In genomic region chr7:108294595-108294994, GRCh38 we compare ENCODE assay signal across 12 cellular contexts.
DNase-seq lines count a peak whose midpoint lies in the region; ATAC-seq and TF ChIP-seq lines count a peak whose summit lies in the region.
"Had no signal": no experiment of that assay in that cellular context is flagged by ENCODE, and none has a peak within 500 bp of the region (broad histone marks: within the 10 kb centered on the region; RNA-seq: fewer than 3 reads in every experiment).

No MANE protein-coding gene starts in this region.

- TF ChIP-seq EP300 in suprapubic skin (IDR thresholded peaks at IDR 0.05): no peak

- intact Hi-C loops in left cardiac atrium (cut with DNase I): no loop called here
- intact Hi-C loops in Right ventricle myocardium superior (cut with DNase I): no loop called here

- H3K4me3 ChIP-seq in suprapubic skin: no peak overlapping the region

- no peaks in the 10 kb centered on the region for H3K9me3 Mint-ChIP-seq in stimulated activated memory B cell treated with anti-CD40 and anti-IgM and Interleukin-4, amounts not matched to agents 10 μg/mL and 1 μg/mL and 100 μg/mL, for 72 hours
- H3K9me3 Mint-ChIP-seq: activated T-helper 17 cell treated with anti-CD3 and anti-CD28 coated beads, Interleukin-2, amount 50 U/mL, for 72 hours had no signal

- TF ChIP-seq POLR2A in suprapubic skin (IDR thresholded peaks at IDR 0.05): no peak

- no peaks in the 10 kb centered on the region for H3K27me3 ChIP-seq in suprapubic skin

- H3K36me3 Mint-ChIP-seq in stimulated activated memory B cell treated with anti-CD40 and anti-IgM and Interleukin-4, amounts not matched to agents 10 μg/mL and 1 μg/mL and 100 μg/mL, for 72 hours: no peaks in the 10 kb centered on the region

- TF ChIP-seq CTCF in suprapubic skin (IDR thresholded peaks at IDR 0.05): no peak

- peak; percentile 28 for DNase-seq in left cardiac atrium
- no peak for DNase-seq in Right ventricle myocardium superior
- DNase-seq in NCI-H1105 (lab: John Stamatoyannopoulos, UW): peak; percentile 16
- DNase-seq in cerebellar cortex (ENCODE audit: low spot score): no peak
- no peak for DNase-seq in suprapubic skin (ENCODE audit: low spot score in 2 of 2)
- DNase-seq in islet precursor cell: no peak
- DNase-seq: NCI-H2171; stimulated activated CD4-positive, alpha-beta T cell treated with anti-CD3 and anti-CD28 coated beads, Interleukin-15, amount 100 ng/mL, for 24 hours had no signal

- H3K4me1 ChIP-seq in suprapubic skin: no peaks in the 10 kb centered on the region

- no peaks in the 10 kb centered on the region for H3K27me3 Mint-ChIP-seq in stimulated activated memory B cell treated with anti-CD40 and anti-IgM and Interleukin-4, amounts not matched to agents 10 μg/mL and 1 μg/mL and 100 μg/mL, for 72 hours

- no peak for ATAC-seq in left cardiac atrium
- no peak for ATAC-seq in Right ventricle myocardium superior (ENCODE audit: poor library complexity)
- ATAC-seq in HG02870 (IDR thresholded peaks at IDR 0.05; ENCODE audit: unreplicated experiment): peak; percentile 91
- ATAC-seq in stimulated activated memory B cell treated with anti-CD40 and anti-IgM and Interleukin-4, amounts not matched to agents 10 μg/mL and 1 μg/mL and 100 μg/mL, for 72 hours: peak; percentile 93
- ATAC-seq: activated T-helper 17 cell treated with anti-CD3 and anti-CD28 coated beads, Interleukin-2, amount 50 U/mL, for 72 hours had no signal

- no peak overlapping the region for H3K4me3 Mint-ChIP-seq in stimulated activated memory B cell treated with anti-CD40 and anti-IgM and Interleukin-4, amounts not matched to agents 10 μg/mL and 1 μg/mL and 100 μg/mL, for 72 hours
- H3K4me3 Mint-ChIP-seq: activated T-helper 17 cell treated with anti-CD3 and anti-CD28 coated beads, Interleukin-2, amount 50 U/mL, for 72 hours had no signal

- WGBS in suprapubic skin: 42% methylated on average over 4 of the region's 4 CpGs

- H3K27ac Mint-ChIP-seq in stimulated activated memory B cell treated with anti-CD40 and anti-IgM and Interleukin-4, amounts not matched to agents 10 μg/mL and 1 μg/mL and 100 μg/mL, for 72 hours: peak overlapping the region; percentile 5
- H3K27ac Mint-ChIP-seq: activated T-helper 17 cell treated with anti-CD3 and anti-CD28 coated beads, Interleukin-2, amount 50 U/mL, for 72 hours had no signal

- H3K4me1 Mint-ChIP-seq in stimulated activated memory B cell treated with anti-CD40 and anti-IgM and Interleukin-4, amounts not matched to agents 10 μg/mL and 1 μg/mL and 100 μg/mL, for 72 hours: peaks cover 10% of the 10 kb centered on the region
- H3K4me1 Mint-ChIP-seq: activated T-helper 17 cell treated with anti-CD3 and anti-CD28 coated beads, Interleukin-2, amount 50 U/mL, for 72 hours had no signal

- no peaks in the 10 kb centered on the region for H3K36me3 ChIP-seq in suprapubic skin

- H3K9me3 ChIP-seq in suprapubic skin: no peaks in the 10 kb centered on the region

- no peak overlapping the region for H3K27ac ChIP-seq in suprapubic skin
- H3K27ac ChIP-seq: C4-2B had no signal

Comparison
In these comparisons a context has a peak if more than half of its experiments do, and no peak if none do; other contexts are left out.
1. DNase-seq: peak in left cardiac atrium (single experiment) and NCI-H1105 (single experiment); none in Right ventricle myocardium superior (single experiment), cerebellar cortex (single experiment), suprapubic skin (0 of 2) and islet precursor cell (single experiment).
2. ATAC-seq: peak in HG02870 (single experiment) and stimulated activated memory B cell treated with anti-CD40 and anti-IgM and Interleukin-4, amounts not matched to agents 10 μg/mL and 1 μg/mL and 100 μg/mL, for 72 hours (single experiment); none in left cardiac atrium (0 of 2) and Right ventricle myocardium superior (single experiment).